Comparison of ENCODE assay signal across 14 cellular contexts in the genomic region with DNA sequence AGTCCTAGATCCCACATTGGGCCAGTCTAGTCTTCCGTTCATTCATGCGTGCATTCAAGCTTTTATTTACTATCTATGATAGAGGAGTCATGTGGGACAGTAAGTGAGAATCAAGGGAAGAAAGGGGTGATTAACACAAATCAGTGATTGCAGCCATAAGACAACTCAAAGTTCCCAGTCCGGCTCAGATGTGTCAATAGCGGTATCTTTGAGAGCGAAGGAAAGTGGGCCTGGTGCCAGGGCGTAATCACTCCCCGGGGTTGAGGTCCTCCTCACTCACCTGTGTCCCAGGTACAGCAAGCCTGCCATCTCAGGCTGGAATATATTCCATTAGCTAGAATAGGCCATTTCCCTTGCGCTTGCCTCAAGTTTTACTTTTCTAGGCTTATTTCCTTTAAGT.
A peak's percentile ranks its signal among the peaks of the same experiment; 100 is the strongest.
DNase-seq lines count a peak whose midpoint lies in the region; ATAC-seq and TF ChIP-seq lines count a peak whose summit lies in the region.
"Had no signal": no experiment of that assay in that cellular context is flagged by ENCODE, and none has a peak within 500 bp of the region (broad histone marks: within the 10 kb centered on the region; RNA-seq: fewer than 3 reads in every experiment).

No MANE protein-coding gene starts in this region.

- H3K4me3 Mint-ChIP-seq in Calu3 (ENCODE audit: low read depth, unreplicated experiment), result no peak overlapping the region
- H3K4me3 Mint-ChIP-seq: CD14-positive monocyte; CD8-positive, alpha-beta T cell had no signal

- H3K36me3 Mint-ChIP-seq in Calu3 (ENCODE audit: insufficient read depth, unreplicated experiment), result no peaks in the 10 kb centered on the region
- H3K36me3 Mint-ChIP-seq: CD14-positive monocyte; CD8-positive, alpha-beta T cell had no signal

- peaks cover 42% of the 10 kb centered on the region for H3K4me1 ChIP-seq in body of pancreas
- peaks cover 20 to 40% of the 10 kb centered on the region in 2 donors for H3K4me1 ChIP-seq in mucosa of rectum (ENCODE audit: control insufficient read depth in 2 of 2, insufficient read depth in 2 of 2, low read length in 2 of 2)
- H3K4me1 ChIP-seq in right lobe of liver, result peaks cover 0 to 11% (median 0%) of the 10 kb centered on the region in 4 donors
- H3K4me1 ChIP-seq: HAP-1 had no signal

- TF ChIP-seq CTCF in Calu3 (IDR thresholded peaks at IDR 0.05; ENCODE audit: unreplicated experiment), result no peak
- no peak for TF ChIP-seq CTCF in body of pancreas (IDR thresholded peaks at IDR 0.05)
- no peak for TF ChIP-seq CTCF in right lobe of liver (IDR thresholded peaks at IDR 0.05)

- ATAC-seq in body of pancreas (no peak), right lobe of liver (no peak)
- ATAC-seq: CD8-positive, alpha-beta T cell had no signal

- H3K9me3 Mint-ChIP-seq in Calu3 (ENCODE audit: low read depth, unreplicated experiment), result no peaks in the 10 kb centered on the region
- H3K9me3 Mint-ChIP-seq: CD8-positive, alpha-beta T cell had no signal

- peaks cover 28% of the 10 kb centered on the region for H3K4me1 Mint-ChIP-seq in Calu3 (ENCODE audit: low read depth, unreplicated experiment)
- H3K4me1 Mint-ChIP-seq: CD14-positive monocyte had no signal

- no peaks in the 10 kb centered on the region for H3K27me3 ChIP-seq in body of pancreas
- H3K27me3 ChIP-seq in mucosa of rectum (ENCODE audit: control insufficient read depth in 2 of 2, insufficient read depth in 2 of 2, low read length in 2 of 2), result no peaks in the 10 kb centered on the region
- H3K27me3 ChIP-seq in right lobe of liver, result no peaks in the 10 kb centered on the region

- no peaks in the 10 kb centered on the region for H3K9me3 ChIP-seq in body of pancreas
- H3K9me3 ChIP-seq in mucosa of rectum (ENCODE audit: control insufficient read depth in 2 of 2, low read length in 2 of 2), result no peaks in the 10 kb centered on the region
- H3K9me3 ChIP-seq in right lobe of liver, result no peaks in the 10 kb centered on the region
- H3K9me3 ChIP-seq: HAP-1 had no signal

- H3K27me3 Mint-ChIP-seq in Calu3 (ENCODE audit: unreplicated experiment), result no peaks in the 10 kb centered on the region

- H3K4me3 ChIP-seq in body of pancreas (no peak overlapping the region), mucosa of rectum (ENCODE audit: low read length in 2 of 2) (no peak overlapping the region), right lobe of liver (no peak overlapping the region)
- H3K4me3 ChIP-seq: HAP-1 had no signal

- no peak overlapping the region for H3K9ac ChIP-seq in mucosa of rectum (ENCODE audit: low read depth in 1 of 2, low read length in 2 of 2)

- H3K27ac ChIP-seq in body of pancreas (no peak overlapping the region), mucosa of rectum (ENCODE audit: low read depth in 2 of 2, low read length in 2 of 2) (peak overlapping the region; percentile 52 to 70), right lobe of liver (no peak overlapping the region)
- H3K27ac ChIP-seq: 22Rv1 had no signal

- intact Hi-C loops in Calu3 (cut with micrococcal nuclease; ENCODE audit: unreplicated experiment) (loop anchor here (10.0 kb wide), 1 partner anchor 131 kb away; no protein-coding TSS in a partner anchor), body of pancreas (cut with DNase I) (no loop called here), right lobe of liver (cut with DNase I) (no loop called here)

- CTCF ChIA-PET in Calu3 (lab: Charles Lee), result no interaction called here

- DNase-seq in NCI-H146 (lab: John Stamatoyannopoulos, UW), result peak; percentile 32
- no peak for DNase-seq in NCI-H146 treated with DMSO at 0.1 percent for 48 hours (lab: John Stamatoyannopoulos, UW; ENCODE audit: unreplicated experiment)
- DNase-seq in Calu3, result no peak
- DNase-seq in body of pancreas, result peak; percentile 12 to 47 (median 29)
- DNase-seq in NCI-H1930 (lab: John Stamatoyannopoulos, UW), result no peak
- DNase-seq in right lobe of liver, result no peak
- no peak for DNase-seq in activated CD8-positive, alpha-beta memory T cell treated with anti-CD3 and anti-CD28 coated beads for 24 hours
- DNase-seq: CD8-positive, alpha-beta T cell; COR-L47; GF-D8 had no signal

- TF ChIP-seq POLR2A in body of pancreas (IDR thresholded peaks at IDR 0.05), result no peak
- no peak for TF ChIP-seq POLR2A in right lobe of liver (IDR thresholded peaks at IDR 0.05)

- WGBS in body of pancreas, 2 donors, result 48 to 56% methylated on average over 8 of the region's 8 CpGs
- 94% methylated on average over 5 of the region's 8 CpGs for WGBS in right lobe of liver (ENCODE audit: insufficient coverage, low coverage, low lambda C conversion rate, missing lambda C conversion rate)

- H3K36me3 ChIP-seq in body of pancreas (replicated peaks in 1 of 2; ENCODE audit: insufficient read depth in 1 of 2, low read depth in 2 of 2), result no peaks in the 10 kb centered on the region
- peaks cover 10 to 13% of the 10 kb centered on the region in 2 donors for H3K36me3 ChIP-seq in mucosa of rectum (ENCODE audit: control insufficient read depth in 2 of 2, insufficient read depth in 2 of 2, low read length in 2 of 2)
- no peaks in the 10 kb centered on the region for H3K36me3 ChIP-seq in right lobe of liver
- H3K36me3 ChIP-seq: HAP-1 had no signal

- H3K27ac Mint-ChIP-seq in Calu3 (ENCODE audit: unreplicated experiment), result peak overlapping the region; percentile 28
- H3K27ac Mint-ChIP-seq: CD8-positive, alpha-beta T cell had no signal

- no TSS peak for BruUV-seq in Calu3 (replicated peaks; lab: Mats Ljungman, UMichigan)

Comparison
In these comparisons a context has a peak if more than half of its experiments do, and no peak if none do; other contexts are left out.
1. DNase-seq: peak in NCI-H146 (single experiment) and body of pancreas (4 of 4); none in NCI-H146 treated with DMSO at 0.1 percent for 48 hours (single experiment), Calu3 (single experiment), NCI-H1930 (0 of 2), right lobe of liver (0 of 3) and activated CD8-positive, alpha-beta memory T cell treated with anti-CD3 and anti-CD28 coated beads for 24 hours (single experiment).
2. H3K27ac ChIP-seq: peak in mucosa of rectum (2 of 2); none in body of pancreas (0 of 4) and right lobe of liver (0 of 3).